ENCODE assay signal across 22 cellular contexts in genomic region chr5:147101654-147102053, GRCh38.
A peak's percentile ranks its signal among the peaks of the same experiment; 100 is the strongest.
DNase-seq lines count a peak whose midpoint lies in the region; ATAC-seq and TF ChIP-seq lines count a peak whose summit lies in the region.
"Had no signal": no experiment of that assay in that cellular context is flagged by ENCODE, and none has a peak within 500 bp of the region (broad histone marks: within the 10 kb centered on the region; RNA-seq: fewer than 3 reads in every experiment).

No MANE protein-coding gene starts in this region.

- H3K9ac ChIP-seq in neural progenitor cell: no peak overlapping the region

- H3K4me1 ChIP-seq in neural progenitor cell: peaks cover 4% of the 10 kb centered on the region

- TF ChIP-seq CTCF in fibroblast of mammary gland (conservative IDR thresholded peaks at IDR 0.05; ENCODE audit: control insufficient read depth, insufficient read depth, low read depth, low read length) (no peak), brain microvascular endothelial cell (IDR thresholded peaks at IDR 0.05; ENCODE audit: low read depth, low read length, missing control alignments) (no peak), neural progenitor cell (IDR thresholded peaks at IDR 0.05) (no peak)

- no peaks in the 10 kb centered on the region for H3K9me3 ChIP-seq in neural progenitor cell (ENCODE audit: low read depth)
- H3K9me3 ChIP-seq: mucosa of descending colon had no signal

- H2AFZ ChIP-seq in neural progenitor cell (replicated peaks): no peak overlapping the region

- ATAC-seq in HG03108 (IDR thresholded peaks at IDR 0.05; ENCODE audit: unreplicated experiment): no peak
- ATAC-seq: left lobe of liver, mucosa of descending colon had no signal

- no peak overlapping the region for H3K27ac Mint-ChIP-seq in neural progenitor cell
- H3K27ac Mint-ChIP-seq: activated CD4-positive, alpha-beta T cell treated with anti-CD3 and anti-CD28 coated beads, Interleukin-2, amount 10 ng/mL, durations not matched to agents 24 days and 14 days; HFFc6 had no signal

- no peaks in the 10 kb centered on the region for H3K27me3 ChIP-seq in brain microvascular endothelial cell (replicated peaks)
- peaks cover 8% of the 10 kb centered on the region for H3K27me3 ChIP-seq in neural progenitor cell

- H3K27me3 Mint-ChIP-seq in neural progenitor cell (ENCODE audit: insufficient read depth, low read depth): peaks cover 4% of the 10 kb centered on the region
- H3K27me3 Mint-ChIP-seq: activated CD4-positive, alpha-beta T cell treated with anti-CD3 and anti-CD28 coated beads, Interleukin-2, amount 10 ng/mL, durations not matched to agents 24 days and 14 days had no signal

- H3K36me3 ChIP-seq in brain microvascular endothelial cell (replicated peaks) (no peaks in the 10 kb centered on the region), neural progenitor cell (no peaks in the 10 kb centered on the region)

- DNase-seq in Daoy (ENCODE audit: low read depth): peak; percentile 51
- peak; percentile 26 to 32 for DNase-seq in SHP77 (lab: John Stamatoyannopoulos, UW)
- DNase-seq in fibroblast of mammary gland (ENCODE audit: low read depth): peak; percentile 38
- peak; percentile 3 for DNase-seq in renal cortical epithelial cell (ENCODE audit: low read depth)
- DNase-seq in NCI-H1105 (lab: John Stamatoyannopoulos, UW): no peak
- DNase-seq in brain microvascular endothelial cell: no peak
- DNase-seq in neural progenitor cell (ENCODE audit: low spot score): no peak
- DNase-seq: activated CD4-positive, alpha-beta T cell treated with anti-CD3 and anti-CD28 coated beads, Interleukin-2, amount 10 ng/mL, durations not matched to agents 24 days and 14 days; activated naive CD4-positive, alpha-beta T cell; aorta; Calu3; cortex of kidney; HFFc6; Karpas-422; mucosa of descending colon; NCI-H1417 treated with DMSO at 0.1 percent for 48 hours; NCI-H226; NK-92 treated with Interleukin-12 subunit alpha and Interleukin-12 subunit beta, amount 100 ng/mL, for 24 hours; stimulated activated CD4-positive, alpha-beta T cell treated with anti-CD3 and anti-CD28 coated beads, Interleukin-4, amount 100 ng/mL, for 1 hour; SW 1271 had no signal

- H3K36me3 Mint-ChIP-seq in neural progenitor cell: peaks cover 2% of the 10 kb centered on the region

- H3K79me2 ChIP-seq in neural progenitor cell (ENCODE audit: low read depth): no peaks in the 10 kb centered on the region

- H3K4me2 ChIP-seq in neural progenitor cell: no peak overlapping the region

- H3K4me3 Mint-ChIP-seq in neural progenitor cell: no peak overlapping the region
- H3K4me3 Mint-ChIP-seq: activated CD4-positive, alpha-beta T cell treated with anti-CD3 and anti-CD28 coated beads, Interleukin-2, amount 10 ng/mL, durations not matched to agents 24 days and 14 days; HFFc6 had no signal

- peaks cover 2% of the 10 kb centered on the region for H3K9me3 Mint-ChIP-seq in neural progenitor cell
- H3K9me3 Mint-ChIP-seq: activated CD4-positive, alpha-beta T cell treated with anti-CD3 and anti-CD28 coated beads, Interleukin-2, amount 10 ng/mL, durations not matched to agents 24 days and 14 days had no signal

- H3K27ac ChIP-seq in brain microvascular endothelial cell (no peak overlapping the region), neural progenitor cell (no peak overlapping the region)

- H4K20me1 ChIP-seq in neural progenitor cell (ENCODE audit: low read depth): no peaks in the 10 kb centered on the region

- in situ Hi-C loops in brain microvascular endothelial cell (cut with HindIII; ENCODE audit: low pct_ligation_motif_present, low sequenced_read_pairs): no loop called here

- H3F3A ChIP-seq in neural progenitor cell (ENCODE audit: low read depth): peaks cover 8% of the 10 kb centered on the region

- H3K4me3 ChIP-seq in fibroblast of mammary gland (ENCODE audit: control insufficient read depth, low read depth, low read length) (no peak overlapping the region), brain microvascular endothelial cell (ENCODE audit: low read depth, low read length) (no peak overlapping the region), neural progenitor cell (no peak overlapping the region)
- H3K4me3 ChIP-seq: mucosa of descending colon had no signal

- peaks cover 36% of the 10 kb centered on the region for H3K4me1 Mint-ChIP-seq in neural progenitor cell
- H3K4me1 Mint-ChIP-seq: activated CD4-positive, alpha-beta T cell treated with anti-CD3 and anti-CD28 coated beads, Interleukin-2, amount 10 ng/mL, durations not matched to agents 24 days and 14 days had no signal

Comparison
In these comparisons a context has a peak if more than half of its experiments do, and no peak if none do; other contexts are left out.
1. DNase-seq: peak in Daoy (single experiment), SHP77 (2 of 2), fibroblast of mammary gland (single experiment) and renal cortical epithelial cell (single experiment); none in NCI-H1105 (single experiment), brain microvascular endothelial cell (single experiment) and neural progenitor cell (single experiment).